ENCODE assay signal across 15 cellular contexts in the genomic region with DNA sequence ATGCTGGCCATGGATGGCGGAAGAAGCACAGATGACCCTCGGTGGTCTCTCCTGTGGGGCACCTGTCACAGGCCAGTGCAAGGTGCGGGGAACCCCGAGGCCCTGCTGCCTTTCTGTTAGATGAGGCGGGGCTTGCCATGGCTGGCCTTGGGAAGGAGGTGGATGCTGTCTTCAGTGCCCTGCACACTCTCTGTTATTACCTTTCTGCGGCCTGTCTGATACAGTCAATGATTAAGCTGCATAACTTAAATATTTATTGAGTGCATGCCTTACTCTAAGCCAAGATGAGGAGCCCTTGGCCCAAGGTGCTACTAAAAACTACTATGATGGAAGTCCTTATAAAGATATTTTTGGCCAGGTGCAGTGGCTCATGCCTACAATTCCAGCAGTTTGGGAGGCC. TPM values are rescaled to one million over a fixed set of nuclear protein-coding genes. Genes with fewer than 3 reads are reported as not detected.
A peak's percentile ranks its signal among the peaks of the same experiment; 100 is the strongest.
DNase-seq lines count a peak whose midpoint lies in the region; ATAC-seq and TF ChIP-seq lines count a peak whose summit lies in the region.
"Had no signal": no experiment of that assay in that cellular context is flagged by ENCODE, and none has a peak within 500 bp of the region (broad histone marks: within the 10 kb centered on the region; RNA-seq: fewer than 3 reads in every experiment).

No MANE protein-coding gene starts in this region.

- no peaks in the 10 kb centered on the region for H3K79me2 ChIP-seq in smooth muscle cell (ENCODE audit: low read depth)

- ATAC-seq in stimulated activated naive CD8-positive, alpha-beta T cell treated with anti-CD3 and anti-CD28 coated beads, Interleukin-15, Interleukin-2, amounts not matched to agents 100 U/mL and 50 U/mL, for 24 hours: peak; percentile 6
- ATAC-seq in stimulated activated naive CD8-positive, alpha-beta T cell treated with anti-CD3 and anti-CD28 coated beads, Interleukin-15, amount 100 ng/mL, for 72 hours: no peak
- ATAC-seq in body of pancreas (peak; percentile 67), gastrocnemius medialis (no peak)
- ATAC-seq: GM23338, Right ventricle myocardium inferior had no signal

- H3K27ac ChIP-seq in body of pancreas: peak overlapping the region in 2 of 4 donors; percentile 19 to 41
- H3K27ac ChIP-seq in gastrocnemius medialis: no peak overlapping the region
- no peak overlapping the region for H3K27ac ChIP-seq in smooth muscle cell (ENCODE audit: low read depth)
- H3K27ac ChIP-seq: PC-9 had no signal

- H3K9me3 ChIP-seq in body of pancreas (no peaks in the 10 kb centered on the region), gastrocnemius medialis (no peaks in the 10 kb centered on the region), smooth muscle cell (replicated peaks; ENCODE audit: low read depth) (no peaks in the 10 kb centered on the region)

- H3K4me3 ChIP-seq in body of pancreas: no peak overlapping the region
- H3K4me3 ChIP-seq in kidney epithelial cell (ENCODE audit: low read depth, low read length): no peak overlapping the region
- H3K4me3 ChIP-seq in gastrocnemius medialis: no peak overlapping the region
- no peak overlapping the region for H3K4me3 ChIP-seq in smooth muscle cell
- H3K4me3 ChIP-seq: GM23338, PC-9 had no signal

- H3K27me3 ChIP-seq in body of pancreas: no peaks in the 10 kb centered on the region
- no peaks in the 10 kb centered on the region for H3K27me3 ChIP-seq in kidney epithelial cell (ENCODE audit: control insufficient read depth, insufficient read depth, low read length)
- peaks cover 0 to 5% (median 0%) of the 10 kb centered on the region in 3 donors for H3K27me3 ChIP-seq in gastrocnemius medialis
- H3K27me3 ChIP-seq in smooth muscle cell (ENCODE audit: low read depth): no peaks in the 10 kb centered on the region

- H3K9me3 Mint-ChIP-seq in stimulated activated naive CD8-positive, alpha-beta T cell treated with anti-CD3 and anti-CD28 coated beads, Interleukin-15, amount 100 ng/mL, for 72 hours: no peaks in the 10 kb centered on the region
- H3K9me3 Mint-ChIP-seq: CD4-positive, alpha-beta T cell; GM23338 had no signal

- no peaks in the 10 kb centered on the region for H4K20me1 ChIP-seq in smooth muscle cell (ENCODE audit: low read depth)

- no peak overlapping the region for H3K9ac ChIP-seq in smooth muscle cell (ENCODE audit: low read depth)

- in situ Hi-C loops in gastrocnemius medialis (cut with MboI; ENCODE audit: low sequenced_read_pairs in 4 of 4): no loop called here

- no peak overlapping the region for H3K27ac Mint-ChIP-seq in stimulated activated naive CD8-positive, alpha-beta T cell treated with anti-CD3 and anti-CD28 coated beads, Interleukin-15, amount 100 ng/mL, for 72 hours
- H3K27ac Mint-ChIP-seq: CD4-positive, alpha-beta T cell; GM23338 had no signal

- no peak for TF ChIP-seq POLR2A in body of pancreas (IDR thresholded peaks at IDR 0.05)
- no peak for TF ChIP-seq POLR2A in gastrocnemius medialis (IDR thresholded peaks at IDR 0.05)

- 34 to 47% methylated on average over 6 of the region's 6 CpGs for WGBS in body of pancreas, 2 donors
- WGBS in smooth muscle cell (ENCODE audit: low lambda C conversion rate): 93% methylated on average over 6 of the region's 6 CpGs

- H3K36me3 ChIP-seq in body of pancreas (replicated peaks in 1 of 2; ENCODE audit: insufficient read depth in 1 of 2, low read depth in 2 of 2) (no peaks in the 10 kb centered on the region), kidney epithelial cell (ENCODE audit: control insufficient read depth, insufficient read depth, low read length) (no peaks in the 10 kb centered on the region), gastrocnemius medialis (no peaks in the 10 kb centered on the region), smooth muscle cell (ENCODE audit: low read depth) (no peaks in the 10 kb centered on the region)

- H2AFZ ChIP-seq in smooth muscle cell (ENCODE audit: low read depth): no peak overlapping the region
- H2AFZ ChIP-seq: GM23338, PC-9 had no signal

- H3K4me2 ChIP-seq in smooth muscle cell: no peak overlapping the region
- H3K4me2 ChIP-seq: GM23338, PC-9 had no signal

- H3K27me3 Mint-ChIP-seq in stimulated activated naive CD8-positive, alpha-beta T cell treated with anti-CD3 and anti-CD28 coated beads, Interleukin-15, amount 100 ng/mL, for 72 hours: peaks cover 5% of the 10 kb centered on the region

- no peak for DNase-seq in stimulated activated naive CD8-positive, alpha-beta T cell treated with anti-CD3 and anti-CD28 coated beads, Interleukin-15, Interleukin-2, amounts not matched to agents 100 U/mL and 50 U/mL, for 24 hours
- DNase-seq in stimulated activated naive CD8-positive, alpha-beta T cell treated with anti-CD3 and anti-CD28 coated beads, Interleukin-15, amount 100 ng/mL, for 72 hours: no peak
- DNase-seq in body of pancreas (peak in 1 of 4 donors; percentile 29), kidney epithelial cell (ENCODE audit: low read depth) (peak; percentile 14), gastrocnemius medialis (no peak), smooth muscle cell (lab: John Stamatoyannopoulos, UW; ENCODE audit: unreplicated experiment) (no peak)
- DNase-seq in stimulated activated CD4-positive, alpha-beta T cell treated with anti-CD3 and anti-CD28 coated beads, Interleukin-1b, Interleukin-23, amount 100 ng/mL, for 48 hours: no peak
- DNase-seq: CD4-positive, alpha-beta T cell; DND-41; GF-D8; NCI-H1105 treated with DMSO at 0.1 percent for 48 hours; NCI-H187 had no signal

- H3K4me1 ChIP-seq in body of pancreas (peaks cover 27% of the 10 kb centered on the region), gastrocnemius medialis (no peaks in the 10 kb centered on the region), smooth muscle cell (ENCODE audit: low read depth) (no peaks in the 10 kb centered on the region)

- H3K4me1 Mint-ChIP-seq in stimulated activated naive CD8-positive, alpha-beta T cell treated with anti-CD3 and anti-CD28 coated beads, Interleukin-15, amount 100 ng/mL, for 72 hours: no peaks in the 10 kb centered on the region
- H3K4me1 Mint-ChIP-seq: GM23338 had no signal

- intact Hi-C loops in body of pancreas (cut with DNase I): no loop called here
- intact Hi-C loops in gastrocnemius medialis (cut with DNase I; ENCODE audit: low total_unique reads): no loop called here

- H3K4me3 Mint-ChIP-seq in stimulated activated naive CD8-positive, alpha-beta T cell treated with anti-CD3 and anti-CD28 coated beads, Interleukin-15, amount 100 ng/mL, for 72 hours: no peak overlapping the region
- H3K4me3 Mint-ChIP-seq: CD4-positive, alpha-beta T cell; GM23338 had no signal

- TF ChIP-seq CTCF in body of pancreas (IDR thresholded peaks at IDR 0.05): no peak
- TF ChIP-seq CTCF in kidney epithelial cell (IDR thresholded peaks at IDR 0.05; ENCODE audit: insufficient read depth, low read length, poor library complexity, severe bottlenecking): no peak
- no peak for TF ChIP-seq CTCF in gastrocnemius medialis (IDR thresholded peaks at IDR 0.05 in 4 of 5, conservative IDR thresholded peaks at IDR 0.05 in 1 of 5)
- no peak for TF ChIP-seq CTCF in smooth muscle cell (IDR thresholded peaks at IDR 0.05; ENCODE audit: borderline replicate concordance, insufficient read depth, poor library complexity, severe bottlenecking)

- H3F3A ChIP-seq in smooth muscle cell (ENCODE audit: low read depth): no peaks in the 10 kb centered on the region

RNA-seq across cellular contexts. Expression of a gene that starts 36.7 kb away (rescaled TPM):
- total RNA-seq in body of pancreas (10 to 100 TPM; 14.3 to 39.6 TPM), kidney epithelial cell (2.0 and 2.7 TPM in 2 replicates), gastrocnemius medialis (under 1 TPM in 2 of 4 donors, not detected in 2; 0.16 to 0.20 TPM), smooth muscle cell (not detected in 2 replicates)
- not detected in 2 replicates for polyA plus RNA-seq in smooth muscle cell
- total RNA-seq: Right ventricle myocardium inferior had no signal

Comparison
In these comparisons a context has a peak if more than half of its experiments do, and no peak if none do; other contexts are left out.
1. ATAC-seq: peak in stimulated activated naive CD8-positive, alpha-beta T cell treated with anti-CD3 and anti-CD28 coated beads, Interleukin-15, Interleukin-2, amounts not matched to agents 100 U/mL and 50 U/mL, for 24 hours (single experiment) and body of pancreas (single experiment); none in stimulated activated naive CD8-positive, alpha-beta T cell treated with anti-CD3 and anti-CD28 coated beads, Interleukin-15, amount 100 ng/mL, for 72 hours (single experiment) and gastrocnemius medialis (0 of 2).